ENCODE assay signal across 27 cellular contexts in the genomic region with DNA sequence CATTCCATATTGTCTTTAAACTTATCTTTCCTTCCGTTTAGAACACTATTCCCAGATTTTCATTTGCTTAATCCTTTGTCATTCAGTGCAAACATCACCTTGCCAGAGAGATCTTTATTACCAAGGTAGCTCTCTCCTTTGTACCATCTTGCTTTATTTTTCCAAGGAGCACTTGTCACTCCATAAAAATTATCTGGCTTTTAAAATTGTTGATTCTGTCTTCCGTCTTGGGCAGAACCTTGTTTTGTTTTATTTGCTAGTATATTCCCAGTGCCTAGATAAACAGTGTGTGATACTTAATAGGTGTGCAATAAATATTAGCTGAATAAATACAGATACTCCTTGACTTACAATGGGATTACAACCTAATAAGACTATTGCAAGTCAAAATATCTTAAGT.
"Had no signal": no experiment of that assay in that cellular context is flagged by ENCODE, and none has a peak within 500 bp of the region (broad histone marks: within the 10 kb centered on the region; RNA-seq: fewer than 3 reads in every experiment).

No MANE protein-coding gene starts in this region.

- DNase-seq: stimulated activated CD4-positive, alpha-beta T cell treated with anti-CD3 and anti-CD28 coated beads, Interleukin-2, amount 100 ng/mL, for 48 hours; stimulated activated CD4-positive, alpha-beta T cell treated with anti-CD3 and anti-CD28 coated beads, Interleukin-4, amount 100 ng/mL, for 1 hour; stimulated activated CD4-positive, alpha-beta T cell treated with anti-CD3 and anti-CD28 coated beads, Interleukin-4, amount 100 ng/mL, for 24 hours; stimulated activated CD4-positive, alpha-beta T cell treated with anti-CD3 and anti-CD28 coated beads, Interleukin-4, amount 100 ng/mL, for 4 hours; stimulated activated CD8-positive, alpha-beta memory T cell treated with anti-CD3 and anti-CD28 coated beads, Interleukin-4, amount 100 ng/mL, for 48 hours; stimulated activated naive B cell treated with anti-CD40 and anti-IgM and Interleukin-4, amounts not matched to agents 10 μg/mL and 1 μg/mL and 100 μg/mL, for 72 hours; stimulated activated naive CD4-positive, alpha-beta T cell; stimulated activated naive CD4-positive, alpha-beta T cell treated with Interleukin-2 at 50 U/mL for 16 hours; stimulated activated naive CD8-positive, alpha-beta T cell treated with anti-CD3 and anti-CD28 coated beads, Interleukin-15, amount 100 ng/mL, for 72 hours; stimulated activated naive CD8-positive, alpha-beta T cell treated with anti-CD3 and anti-CD28 coated beads, Interleukin-15, Interleukin-2, amounts not matched to agents 100 U/mL and 50 U/mL, for 24 hours; stomach; substantia nigra; testis; thyroid gland; tibial artery; transverse colon; trophoblast cell; upper lobe of left lung; upper lobe of right lung; uterus had no signal

- H3K27ac ChIP-seq: stomach, suprapubic skin, testis, thoracic aorta, thyroid gland, tibial artery, tibial nerve, transverse colon, upper lobe of left lung, upper lobe of right lung, uterus, vagina had no signal

- H3K4me3 ChIP-seq: stomach, suprapubic skin, testis, thoracic aorta, thyroid gland, tibial artery, tibial nerve, transverse colon, upper lobe of left lung, upper lobe of right lung, uterus, vagina had no signal

- H3K4me1 ChIP-seq: stomach, suprapubic skin, testis, tibial artery, transverse colon, upper lobe of left lung, upper lobe of right lung, uterus, vagina had no signal

- ATAC-seq: stimulated activated effector memory CD8-positive, alpha-beta T cell treated with anti-CD3 and anti-CD28 coated beads, Interleukin-12 subunit alpha, Interleukin-12 subunit beta, amount 100 ng/mL, for 72 hours; stimulated activated memory B cell treated with anti-CD40 and anti-IgM and Interleukin-4, amounts not matched to agents 10 μg/mL and 1 μg/mL and 100 μg/mL, for 72 hours; stimulated activated naive B cell treated with anti-CD40 and anti-IgM and Interleukin-4, amounts not matched to agents 10 μg/mL and 1 μg/mL and 100 μg/mL, for 72 hours; stimulated activated naive CD8-positive, alpha-beta T cell treated with anti-CD3 and anti-CD28 coated beads, Interleukin-15, amount 100 ng/mL, for 72 hours; stimulated activated naive CD8-positive, alpha-beta T cell treated with anti-CD3 and anti-CD28 coated beads, Interleukin-15, Interleukin-2, amounts not matched to agents 100 U/mL and 50 U/mL, for 24 hours; upper lobe of right lung had no signal

- H3K9me3 ChIP-seq: suprapubic skin, testis, thoracic aorta, thyroid gland, tibial artery, uterus, vagina had no signal

- FAIRE-seq: urothelium cell line had no signal
